ENCODE assay signal across 1 cellular context in the genomic region with DNA sequence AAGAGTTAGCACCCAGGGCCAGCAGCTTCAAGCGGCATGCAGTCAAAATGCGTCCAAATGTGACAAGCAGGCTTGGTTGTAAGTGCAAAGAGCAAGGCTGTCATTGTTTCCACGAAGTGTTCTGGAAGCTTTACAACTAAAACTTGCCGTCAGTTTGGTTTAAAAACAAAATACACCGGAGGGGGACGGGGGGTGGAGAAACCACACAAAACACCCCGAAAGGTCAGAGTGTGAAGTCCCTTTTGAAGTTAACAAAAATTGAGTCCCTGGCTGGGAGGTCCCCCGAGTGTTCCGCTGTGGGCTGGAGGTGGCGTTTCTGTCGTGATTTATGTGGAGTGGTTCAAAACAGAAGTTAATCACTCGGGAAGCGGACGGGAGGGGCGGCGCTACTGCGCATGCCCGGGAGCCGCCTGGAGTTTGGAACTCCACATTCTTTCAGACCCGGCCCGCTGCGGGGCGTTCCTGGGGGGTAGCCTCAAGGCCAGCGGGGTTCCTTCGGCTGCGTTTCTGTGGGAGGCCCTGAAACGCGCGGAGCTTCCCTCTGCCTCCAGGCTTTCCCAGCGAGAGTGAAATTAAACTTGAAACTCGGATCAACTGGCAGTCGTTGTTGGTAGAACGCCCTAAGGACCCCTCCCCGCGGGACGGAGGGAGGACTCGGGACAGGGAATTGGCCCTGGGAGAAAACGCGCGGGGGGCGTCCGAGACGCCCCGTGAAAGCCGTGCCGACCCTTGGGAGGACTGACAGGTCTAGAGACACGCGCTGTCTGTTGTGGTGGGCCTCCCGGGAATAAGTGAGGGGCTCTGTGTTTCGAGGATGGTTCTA.
TF ChIP-seq lines count a peak whose summit lies in the region.

No MANE protein-coding gene starts in this region.

TF ChIP-seq in K562, 482 proteins besides CTCF, POLR2A, EP300 and RAD21 (continued from another document and continues in another):
- TF ChIP-seq HCFC1 (IDR thresholded peaks at IDR 0.05; ENCODE audit: low read depth, low read length) (no peak), KHSRP (IDR thresholded peaks at IDR 0.05) (no peak), CSDE1 (IDR thresholded peaks at IDR 0.05) (no peak), GTF2B (IDR thresholded peaks at IDR 0.05; ENCODE audit: extremely low read depth, insufficient read length) (no peak), ESRRB (CRISPR knock-in tag; IDR thresholded peaks at IDR 0.05; ENCODE audit: borderline replicate concordance) (no peak), KDM4B (IDR thresholded peaks at IDR 0.05; ENCODE audit: borderline replicate concordance in 2 of 2, low read depth in 1 of 2) (no peak), PCBP2 (IDR thresholded peaks at IDR 0.05; ENCODE audit: low read depth, low read length, poor library complexity, severe bottlenecking) (no peak), NFYB (IDR thresholded peaks at IDR 0.05; ENCODE audit: extremely low read depth, insufficient read length) (no peak), JUN (IDR thresholded peaks at IDR 0.05; ENCODE audit: borderline replicate concordance, low read depth, low read length) (no peak), JUN (CRISPR knock-in tag; IDR thresholded peaks at IDR 0.05; ENCODE audit: borderline replicate concordance) (no peak; the same call in 1 of the 2 replicates), BCLAF1 (IDR thresholded peaks at IDR 0.05; ENCODE audit: borderline replicate concordance in 1 of 2, control insufficient read depth in 1 of 2, low read depth in 2 of 2, low read length in 1 of 2) (0 out of 4 replicates have a peak, but pooled peaks of 1 of the 2 experiments have one; percentile 14), POLR2G (IDR thresholded peaks at IDR 0.05; ENCODE audit: low read depth, low read length) (peak; percentile 78; the same call in 1 of the 2 replicates), RNF2 (IDR thresholded peaks at IDR 0.05) (no peak), TRIM28 (IDR thresholded peaks at IDR 0.05) (no peak), ZEB2 (IDR thresholded peaks at IDR 0.05) (no peak), ZNF354B (CRISPR knock-in tag; IDR thresholded peaks at IDR 0.05) (no peak), THRB (CRISPR knock-in tag; conservative IDR thresholded peaks at IDR 0.05) (0 out of 2 replicates have a peak, but pooled peaks have one; percentile 4), HLTF (IDR thresholded peaks at IDR 0.05) (no peak), PURB (CRISPR knock-in tag; IDR thresholded peaks at IDR 0.05; ENCODE audit: low read depth) (no peak), CHD1 (IDR thresholded peaks at IDR 0.05; ENCODE audit: low read length) (no peak), CTCFL (IDR thresholded peaks at IDR 0.05; ENCODE audit: borderline replicate concordance, insufficient read depth, low read depth, low read length, poor library complexity, severe bottlenecking) (peak; percentile 39), FOXM1 (IDR thresholded peaks at IDR 0.05; ENCODE audit: low read depth) (no peak), FOXM1 (CRISPR knock-in tag; IDR thresholded peaks at IDR 0.05; ENCODE audit: low read depth) (peak; percentile 33; the same call in 1 of the 2 replicates), ID3 (CRISPR knock-in tag; IDR thresholded peaks at IDR 0.05) (no peak), ID3 (tag; IDR thresholded peaks at IDR 0.05) (no peak), LARP7 (IDR thresholded peaks at IDR 0.05) (no peak), ZNF586 (CRISPR knock-in tag; conservative IDR thresholded peaks at IDR 0.05) (no peak), ZNF766 (CRISPR knock-in tag; conservative IDR thresholded peaks at IDR 0.05) (no peak), XRCC4 (IDR thresholded peaks at IDR 0.05; ENCODE audit: extremely low read depth, insufficient read depth, insufficient read length) (no peak), DIDO1 (tag; IDR thresholded peaks at IDR 0.05; ENCODE audit: low read depth) (no peak), SIN3A (IDR thresholded peaks at IDR 0.05; ENCODE audit: borderline replicate concordance in 2 of 2, control insufficient read depth in 1 of 2, low read depth in 2 of 2, low read length in 2 of 2) (0 out of 4 replicates have a peak, but pooled peaks have one; percentile 19 to 58), BRCA1 (IDR thresholded peaks at IDR 0.05) (no peak), BRCA1 (CRISPR knock-in tag; IDR thresholded peaks at IDR 0.05) (no peak), CAMTA2 (CRISPR knock-in tag; conservative IDR thresholded peaks at IDR 0.05) (no peak), KLF10 (CRISPR knock-in tag; IDR thresholded peaks at IDR 0.05) (no peak; the same call in 1 of the 2 replicates), ZBTB1 (CRISPR knock-in tag; IDR thresholded peaks at IDR 0.05; ENCODE audit: borderline replicate concordance, low read depth) (peak; percentile 51; the same call in 1 of the 2 replicates), SUPT5H (IDR thresholded peaks at IDR 0.05) (no peak)
- TF ChIP-seq, protein P1, sequence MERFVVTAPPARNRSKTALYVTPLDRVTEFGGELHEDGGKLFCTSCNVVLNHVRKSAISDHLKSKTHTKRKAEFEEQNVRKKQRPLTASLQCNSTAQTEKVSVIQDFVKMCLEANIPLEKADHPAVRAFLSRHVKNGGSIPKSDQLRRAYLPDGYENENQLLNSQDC (CRISPR knock-in tag; IDR thresholded peaks at IDR 0.05), result no peak
- TF ChIP-seq, protein P2, sequence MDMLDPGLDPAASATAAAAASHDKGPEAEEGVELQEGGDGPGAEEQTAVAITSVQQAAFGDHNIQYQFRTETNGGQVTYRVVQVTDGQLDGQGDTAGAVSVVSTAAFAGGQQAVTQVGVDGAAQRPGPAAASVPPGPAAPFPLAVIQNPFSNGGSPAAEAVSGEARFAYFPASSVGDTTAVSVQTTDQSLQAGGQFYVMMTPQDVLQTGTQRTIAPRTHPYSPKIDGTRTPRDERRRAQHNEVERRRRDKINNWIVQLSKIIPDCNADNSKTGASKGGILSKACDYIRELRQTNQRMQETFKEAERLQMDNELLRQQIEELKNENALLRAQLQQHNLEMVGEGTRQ (CRISPR knock-in tag; IDR thresholded peaks at IDR 0.05), result no peak
- TF ChIP-seq, protein P3, sequence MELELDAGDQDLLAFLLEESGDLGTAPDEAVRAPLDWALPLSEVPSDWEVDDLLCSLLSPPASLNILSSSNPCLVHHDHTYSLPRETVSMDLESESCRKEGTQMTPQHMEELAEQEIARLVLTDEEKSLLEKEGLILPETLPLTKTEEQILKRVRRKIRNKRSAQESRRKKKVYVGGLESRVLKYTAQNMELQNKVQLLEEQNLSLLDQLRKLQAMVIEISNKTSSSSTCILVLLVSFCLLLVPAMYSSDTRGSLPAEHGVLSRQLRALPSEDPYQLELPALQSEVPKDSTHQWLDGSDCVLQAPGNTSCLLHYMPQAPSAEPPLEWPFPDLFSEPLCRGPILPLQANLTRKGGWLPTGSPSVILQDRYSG (tag; conservative IDR thresholded peaks at IDR 0.05; ENCODE audit: low read depth), result no peak
- TF ChIP-seq, protein P4, sequence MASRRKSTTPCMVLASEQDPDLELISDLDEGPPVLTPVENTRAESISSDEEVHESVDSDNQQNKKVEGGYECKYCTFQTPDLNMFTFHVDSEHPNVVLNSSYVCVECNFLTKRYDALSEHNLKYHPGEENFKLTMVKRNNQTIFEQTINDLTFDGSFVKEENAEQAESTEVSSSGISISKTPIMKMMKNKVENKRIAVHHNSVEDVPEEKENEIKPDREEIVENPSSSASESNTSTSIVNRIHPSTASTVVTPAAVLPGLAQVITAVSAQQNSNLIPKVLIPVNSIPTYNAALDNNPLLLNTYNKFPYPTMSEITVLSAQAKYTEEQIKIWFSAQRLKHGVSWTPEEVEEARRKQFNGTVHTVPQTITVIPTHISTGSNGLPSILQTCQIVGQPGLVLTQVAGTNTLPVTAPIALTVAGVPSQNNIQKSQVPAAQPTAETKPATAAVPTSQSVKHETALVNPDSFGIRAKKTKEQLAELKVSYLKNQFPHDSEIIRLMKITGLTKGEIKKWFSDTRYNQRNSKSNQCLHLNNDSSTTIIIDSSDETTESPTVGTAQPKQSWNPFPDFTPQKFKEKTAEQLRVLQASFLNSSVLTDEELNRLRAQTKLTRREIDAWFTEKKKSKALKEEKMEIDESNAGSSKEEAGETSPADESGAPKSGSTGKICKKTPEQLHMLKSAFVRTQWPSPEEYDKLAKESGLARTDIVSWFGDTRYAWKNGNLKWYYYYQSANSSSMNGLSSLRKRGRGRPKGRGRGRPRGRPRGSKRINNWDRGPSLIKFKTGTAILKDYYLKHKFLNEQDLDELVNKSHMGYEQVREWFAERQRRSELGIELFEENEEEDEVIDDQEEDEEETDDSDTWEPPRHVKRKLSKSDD (conservative IDR thresholded peaks at IDR 0.05; ENCODE audit: low read length), result no peak
- TF ChIP-seq, protein P5, sequence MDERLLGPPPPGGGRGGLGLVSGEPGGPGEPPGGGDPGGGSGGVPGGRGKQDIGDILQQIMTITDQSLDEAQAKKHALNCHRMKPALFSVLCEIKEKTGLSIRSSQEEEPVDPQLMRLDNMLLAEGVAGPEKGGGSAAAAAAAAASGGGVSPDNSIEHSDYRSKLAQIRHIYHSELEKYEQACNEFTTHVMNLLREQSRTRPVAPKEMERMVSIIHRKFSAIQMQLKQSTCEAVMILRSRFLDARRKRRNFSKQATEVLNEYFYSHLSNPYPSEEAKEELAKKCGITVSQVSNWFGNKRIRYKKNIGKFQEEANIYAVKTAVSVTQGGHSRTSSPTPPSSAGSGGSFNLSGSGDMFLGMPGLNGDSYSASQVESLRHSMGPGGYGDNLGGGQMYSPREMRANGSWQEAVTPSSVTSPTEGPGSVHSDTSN (CRISPR knock-in tag; IDR thresholded peaks at IDR 0.05; ENCODE audit: low read depth), result no peak; the same call in 1 of the 2 replicates
- TF ChIP-seq, protein P5 (tag; conservative IDR thresholded peaks at IDR 0.05; ENCODE audit: low read depth), result peak; percentile 98
- TF ChIP-seq, protein P6, sequence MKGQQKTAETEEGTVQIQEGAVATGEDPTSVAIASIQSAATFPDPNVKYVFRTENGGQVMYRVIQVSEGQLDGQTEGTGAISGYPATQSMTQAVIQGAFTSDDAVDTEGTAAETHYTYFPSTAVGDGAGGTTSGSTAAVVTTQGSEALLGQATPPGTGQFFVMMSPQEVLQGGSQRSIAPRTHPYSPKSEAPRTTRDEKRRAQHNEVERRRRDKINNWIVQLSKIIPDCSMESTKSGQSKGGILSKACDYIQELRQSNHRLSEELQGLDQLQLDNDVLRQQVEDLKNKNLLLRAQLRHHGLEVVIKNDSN (CRISPR knock-in tag; IDR thresholded peaks at IDR 0.05), result no peak
